Comparison of ENCODE assay signal across 1 cellular context in genomic region chr7:117010375-117011133, GRCh38.
A peak's percentile ranks its signal among the peaks of the same experiment; 100 is the strongest.
TF ChIP-seq lines count a peak whose summit lies in the region.

No MANE protein-coding gene starts in this region.

TF ChIP-seq in GM12878, 131 proteins besides CTCF, POLR2A, EP300 and RAD21 (continued from another document and continues in another):
- no peak for TF ChIP-seq ZBTB11 (CRISPR knock-in tag; IDR thresholded peaks at IDR 0.05)
- no peak for TF ChIP-seq USF1 (IDR thresholded peaks at IDR 0.05; ENCODE audit: borderline replicate concordance, extremely low read length, insufficient read depth, low read depth, low read length)
- no peak for TF ChIP-seq MYC (IDR thresholded peaks at IDR 0.05; ENCODE audit: insufficient read depth, insufficient read length, insufficient replicate concordance, low read length, severe bottlenecking)
- TF ChIP-seq RELB (IDR thresholded peaks at IDR 0.05; ENCODE audit: low read depth) = peak; percentile 78; the same call in 1 of the 2 replicates
- no peak for TF ChIP-seq YBX1 (IDR thresholded peaks at IDR 0.05)
- 0 out of 2 replicates have a peak, but pooled peaks have one; percentile 16 for TF ChIP-seq NKRF (conservative IDR thresholded peaks at IDR 0.05)
- TF ChIP-seq KAT2A (conservative IDR thresholded peaks at IDR 0.05; ENCODE audit: control insufficient read depth, low read depth, low read length) = no peak
- TF ChIP-seq, protein P1, sequence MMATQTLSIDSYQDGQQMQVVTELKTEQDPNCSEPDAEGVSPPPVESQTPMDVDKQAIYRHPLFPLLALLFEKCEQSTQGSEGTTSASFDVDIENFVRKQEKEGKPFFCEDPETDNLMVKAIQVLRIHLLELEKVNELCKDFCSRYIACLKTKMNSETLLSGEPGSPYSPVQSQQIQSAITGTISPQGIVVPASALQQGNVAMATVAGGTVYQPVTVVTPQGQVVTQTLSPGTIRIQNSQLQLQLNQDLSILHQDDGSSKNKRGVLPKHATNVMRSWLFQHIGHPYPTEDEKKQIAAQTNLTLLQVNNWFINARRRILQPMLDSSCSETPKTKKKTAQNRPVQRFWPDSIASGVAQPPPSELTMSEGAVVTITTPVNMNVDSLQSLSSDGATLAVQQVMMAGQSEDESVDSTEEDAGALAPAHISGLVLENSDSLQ (IDR thresholded peaks at IDR 0.05) = no peak; the same call in 1 of the 2 replicates
- TF ChIP-seq MXI1 (IDR thresholded peaks at IDR 0.05; ENCODE audit: low read depth, low read length) = peak; percentile 21; the same call in 1 of the 2 replicates
- TF ChIP-seq POLR2AphosphoS2 (IDR thresholded peaks at IDR 0.05; ENCODE audit: low read depth, low read length) = no peak
- TF ChIP-seq PBX3 (IDR thresholded peaks at IDR 0.05; ENCODE audit: insufficient replicate concordance, low read depth, low read length) = no peak
- TF ChIP-seq DPF2 (IDR thresholded peaks at IDR 0.05) = no peak
- no peak for TF ChIP-seq MEF2B (IDR thresholded peaks at IDR 0.05; ENCODE audit: partially characterized antibody, poor library complexity, severe bottlenecking)
- TF ChIP-seq BCL11A (IDR thresholded peaks at IDR 0.05; ENCODE audit: low read depth, low read length) = peak; percentile 81
- TF ChIP-seq EZH2 (IDR thresholded peaks at IDR 0.05; ENCODE audit: borderline replicate concordance, control insufficient read depth, low read depth, low read length) = no peak
- peak; percentile 79; the same call in 1 of the 2 replicates for TF ChIP-seq ZBED1 (IDR thresholded peaks at IDR 0.05; ENCODE audit: borderline replicate concordance)
- no peak for TF ChIP-seq HCFC1 (IDR thresholded peaks at IDR 0.05; ENCODE audit: low read length)
- 0 out of 2 replicates have a peak, but pooled peaks have one; percentile 7 for TF ChIP-seq SMAD5 (IDR thresholded peaks at IDR 0.05; ENCODE audit: low read depth)
- no peak for TF ChIP-seq TAF1 (IDR thresholded peaks at IDR 0.05; ENCODE audit: borderline replicate concordance, low read depth, low read length)
- no peak; the same call in 1 of the 2 replicates for TF ChIP-seq RAD51 (IDR thresholded peaks at IDR 0.05)
- TF ChIP-seq SREBF1 (IDR thresholded peaks at IDR 0.05; ENCODE audit: low read length) = no peak
- no peak for TF ChIP-seq BRCA1 (IDR thresholded peaks at IDR 0.05; ENCODE audit: low read depth, low read length)
- TF ChIP-seq RFX5 (IDR thresholded peaks at IDR 0.05; ENCODE audit: low read depth, low read length) = no peak
- TF ChIP-seq, protein P2, sequence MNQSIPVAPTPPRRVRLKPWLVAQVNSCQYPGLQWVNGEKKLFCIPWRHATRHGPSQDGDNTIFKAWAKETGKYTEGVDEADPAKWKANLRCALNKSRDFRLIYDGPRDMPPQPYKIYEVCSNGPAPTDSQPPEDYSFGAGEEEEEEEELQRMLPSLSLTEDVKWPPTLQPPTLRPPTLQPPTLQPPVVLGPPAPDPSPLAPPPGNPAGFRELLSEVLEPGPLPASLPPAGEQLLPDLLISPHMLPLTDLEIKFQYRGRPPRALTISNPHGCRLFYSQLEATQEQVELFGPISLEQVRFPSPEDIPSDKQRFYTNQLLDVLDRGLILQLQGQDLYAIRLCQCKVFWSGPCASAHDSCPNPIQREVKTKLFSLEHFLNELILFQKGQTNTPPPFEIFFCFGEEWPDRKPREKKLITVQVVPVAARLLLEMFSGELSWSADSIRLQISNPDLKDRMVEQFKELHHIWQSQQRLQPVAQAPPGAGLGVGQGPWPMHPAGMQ (IDR thresholded peaks at IDR 0.05; ENCODE audit: borderline replicate concordance) = no peak
- no peak for TF ChIP-seq ZNF687 (IDR thresholded peaks at IDR 0.05)
- TF ChIP-seq FOXM1 (IDR thresholded peaks at IDR 0.05; ENCODE audit: low read depth, low read length) = peak; percentile 83; the same call in 1 of the 2 replicates
- peak in 1 of 2 experiments; percentile 67; a peak in 1 of 3 replicates for TF ChIP-seq EGR1 (IDR thresholded peaks at IDR 0.05; ENCODE audit: borderline replicate concordance in 1 of 2, low read depth in 2 of 2, low read length in 2 of 2)
- no peak for TF ChIP-seq ESRRA (IDR thresholded peaks at IDR 0.05; ENCODE audit: low read length)
- TF ChIP-seq BACH1 (IDR thresholded peaks at IDR 0.05; ENCODE audit: borderline replicate concordance) = peak; percentile 54; the same call in 1 of the 2 replicates
- TF ChIP-seq ZNF207 (IDR thresholded peaks at IDR 0.05; ENCODE audit: borderline replicate concordance) = no peak; the same call in 1 of the 2 replicates
- no peak; the same call in 1 of the 2 replicates for TF ChIP-seq LARP7 (IDR thresholded peaks at IDR 0.05)
- TF ChIP-seq YY1 (IDR thresholded peaks at IDR 0.05; ENCODE audit: low read depth, low read length) = peak; percentile 61; the same call in 1 of the 2 replicates
- TF ChIP-seq, protein P3, sequence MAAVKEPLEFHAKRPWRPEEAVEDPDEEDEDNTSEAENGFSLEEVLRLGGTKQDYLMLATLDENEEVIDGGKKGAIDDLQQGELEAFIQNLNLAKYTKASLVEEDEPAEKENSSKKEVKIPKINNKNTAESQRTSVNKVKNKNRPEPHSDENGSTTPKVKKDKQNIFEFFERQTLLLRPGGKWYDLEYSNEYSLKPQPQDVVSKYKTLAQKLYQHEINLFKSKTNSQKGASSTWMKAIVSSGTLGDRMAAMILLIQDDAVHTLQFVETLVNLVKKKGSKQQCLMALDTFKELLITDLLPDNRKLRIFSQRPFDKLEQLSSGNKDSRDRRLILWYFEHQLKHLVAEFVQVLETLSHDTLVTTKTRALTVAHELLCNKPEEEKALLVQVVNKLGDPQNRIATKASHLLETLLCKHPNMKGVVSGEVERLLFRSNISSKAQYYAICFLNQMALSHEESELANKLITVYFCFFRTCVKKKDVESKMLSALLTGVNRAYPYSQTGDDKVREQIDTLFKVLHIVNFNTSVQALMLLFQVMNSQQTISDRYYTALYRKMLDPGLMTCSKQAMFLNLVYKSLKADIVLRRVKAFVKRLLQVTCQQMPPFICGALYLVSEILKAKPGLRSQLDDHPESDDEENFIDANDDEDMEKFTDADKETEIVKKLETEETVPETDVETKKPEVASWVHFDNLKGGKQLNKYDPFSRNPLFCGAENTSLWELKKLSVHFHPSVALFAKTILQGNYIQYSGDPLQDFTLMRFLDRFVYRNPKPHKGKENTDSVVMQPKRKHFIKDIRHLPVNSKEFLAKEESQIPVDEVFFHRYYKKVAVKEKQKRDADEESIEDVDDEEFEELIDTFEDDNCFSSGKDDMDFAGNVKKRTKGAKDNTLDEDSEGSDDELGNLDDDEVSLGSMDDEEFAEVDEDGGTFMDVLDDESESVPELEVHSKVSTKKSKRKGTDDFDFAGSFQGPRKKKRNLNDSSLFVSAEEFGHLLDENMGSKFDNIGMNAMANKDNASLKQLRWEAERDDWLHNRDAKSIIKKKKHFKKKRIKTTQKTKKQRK (IDR thresholded peaks at IDR 0.05; ENCODE audit: low read depth, low read length) = no peak
- TF ChIP-seq JUNB (IDR thresholded peaks at IDR 0.05) = peak; percentile 97
- peak; percentile 13 for TF ChIP-seq SP1 (IDR thresholded peaks at IDR 0.05; ENCODE audit: low read depth, low read length)
- TF ChIP-seq CREB1 (IDR thresholded peaks at IDR 0.05; ENCODE audit: low read depth) = peak; percentile 71
